Comparison of ENCODE assay signal across 24 cellular contexts in the genomic region with DNA sequence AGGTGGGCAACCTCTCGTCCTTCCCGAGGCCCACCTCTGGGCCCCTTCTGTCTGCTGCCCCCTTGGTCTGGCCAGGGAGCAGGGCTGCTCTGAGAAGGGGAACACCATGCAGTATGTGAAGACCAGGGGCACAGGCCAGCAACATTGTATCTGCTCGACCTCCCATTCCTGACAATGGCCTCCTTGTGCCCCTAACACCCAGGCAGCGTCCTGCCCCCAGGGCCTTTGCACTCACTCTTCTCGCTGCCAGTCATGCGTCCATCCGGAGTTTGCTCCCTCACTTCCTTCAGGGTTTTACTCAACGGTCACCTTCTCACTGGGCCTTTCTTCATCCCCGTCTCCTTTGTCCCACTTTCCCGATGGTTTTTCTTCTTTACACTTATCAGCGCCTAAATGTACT.
"Had no signal": no experiment of that assay in that cellular context is flagged by ENCODE, and none has a peak within 500 bp of the region (broad histone marks: within the 10 kb centered on the region; RNA-seq: fewer than 3 reads in every experiment).

No MANE protein-coding gene starts in this region.

- H3K27me3 ChIP-seq: ascending aorta, sigmoid colon had no signal

- ATAC-seq: activated CD4-positive, CD25-positive, alpha-beta regulatory T cell treated with anti-CD3 and anti-CD28 coated beads, Interleukin-2, amount 50 U/mL, for 24 hours; activated T-cell treated with anti-CD3 and anti-CD28 coated beads, Interleukin-2, amount 50 U/mL, for 72 hours; left cardiac atrium; SK-N-SH treated with all-trans-retinoic acid at 6 μM for 48 hours; stimulated activated effector memory CD8-positive, alpha-beta T cell treated with anti-CD3 and anti-CD28 coated beads, Interleukin-12 subunit alpha, Interleukin-12 subunit beta, amount 100 ng/mL, for 72 hours; T-helper 17 cell had no signal

- H3K27ac ChIP-seq: ascending aorta, epithelial cell of prostate, sigmoid colon, thoracic aorta, WERI-Rb-1 had no signal

- H3K36me3 ChIP-seq: ascending aorta, sigmoid colon, thoracic aorta, WERI-Rb-1 had no signal

- H3K9me3 ChIP-seq: ascending aorta, sigmoid colon, thoracic aorta had no signal

- H3K4me3 ChIP-seq: ascending aorta, lung, sigmoid colon, thoracic aorta had no signal

- H3K4me1 ChIP-seq: ascending aorta had no signal

- DNase-seq: activated CD4-positive, alpha-beta T cell treated with anti-CD3 and anti-CD28 coated beads for 48 hours; activated CD4-positive, alpha-beta T cell treated with anti-CD3 and anti-CD28 coated beads, Interleukin-2, amount 50 U/mL, for 48 hours; activated effector memory CD4-positive, alpha-beta T cell treated with Interleukin-2 at 50 U/mL for 16 hours; activated naive CD4-positive, alpha-beta T cell treated with Interleukin-2 at 50 U/mL for 16 hours; activated naive CD8-positive, alpha-beta T cell treated with anti-CD3 and anti-CD28 coated beads, Interleukin-2, amount 10 ng/mL, durations not matched to agents 7 days and 5 days; activated T-cell treated with anti-CD3 and anti-CD28 coated beads, Interleukin-2, amount 50 U/mL, for 72 hours; caudate nucleus; effector CD4-positive, alpha-beta T cell; hippocampal formation; left cardiac atrium; mesendoderm; sigmoid colon; small intestine; stimulated activated CD4-positive, alpha-beta T cell treated with anti-CD3 and anti-CD28 coated beads, Interleukin-4, amount 100 ng/mL, for 24 hours; T-helper 17 cell; T1000; WERI-Rb-1 had no signal
